Comparison of ENCODE assay signal across 13 cellular contexts in genomic region chr10:59393349-59393748, GRCh38. TPM values are rescaled to one million over a fixed set of nuclear protein-coding genes. Genes with fewer than 3 reads are reported as not detected.
"Had no signal": no experiment of that assay in that cellular context is flagged by ENCODE, and none has a peak within 500 bp of the region (broad histone marks: within the 10 kb centered on the region; RNA-seq: fewer than 3 reads in every experiment).

No MANE protein-coding gene starts in this region.

- H3K4me1 ChIP-seq: stomach had no signal

- H3K4me3 ChIP-seq: esophagus muscularis mucosa, gastroesophageal sphincter, stomach, thoracic aorta had no signal

- H3K27ac Mint-ChIP-seq: activated CD8-positive, alpha-beta T cell treated with anti-CD3 and anti-CD28 coated beads for 36 hours; activated T-cell treated with anti-CD3 and anti-CD28 coated beads, Interleukin-2, amount 50 U/mL, for 72 hours; nephron progenitor cell; T-helper 2 cell treated with Interferon-gamma antibody and Interleukin-4, amounts not matched to agents 5 μg/mL and 100 μg/mL, for 36 hours had no signal

- H3K4me3 Mint-ChIP-seq: activated CD8-positive, alpha-beta T cell treated with anti-CD3 and anti-CD28 coated beads for 36 hours; activated T-cell treated with anti-CD3 and anti-CD28 coated beads, Interleukin-2, amount 50 U/mL, for 72 hours; nephron progenitor cell; T-helper 2 cell treated with Interferon-gamma antibody and Interleukin-4, amounts not matched to agents 5 μg/mL and 100 μg/mL, for 36 hours had no signal

- H3K9me3 ChIP-seq: esophagus muscularis mucosa, gastroesophageal sphincter, stomach, thoracic aorta had no signal

- H3K4me1 Mint-ChIP-seq: nephron progenitor cell had no signal

- DNase-seq: activated CD4-positive, alpha-beta T cell treated with anti-CD3 and anti-CD28 coated beads for 1 hour; activated CD8-positive, alpha-beta memory T cell treated with anti-CD3 and anti-CD28 coated beads, Interleukin-2, amount 50 U/mL, for 4 hours; activated CD8-positive, alpha-beta T cell treated with anti-CD3 and anti-CD28 coated beads for 36 hours; activated T-cell treated with anti-CD3 and anti-CD28 coated beads, Interleukin-2, amount 50 U/mL, for 72 hours; aorta; mesendoderm; nephron progenitor cell; stimulated activated CD4-positive, alpha-beta T cell treated with anti-CD3 and anti-CD28 coated beads, Interleukin-4, amount 100 ng/mL, for 4 hours; stomach had no signal

- H3K27me3 ChIP-seq: esophagus muscularis mucosa, gastroesophageal sphincter, stomach had no signal

- H3K27me3 Mint-ChIP-seq: activated CD8-positive, alpha-beta T cell treated with anti-CD3 and anti-CD28 coated beads for 36 hours had no signal

- H3K36me3 ChIP-seq: esophagus muscularis mucosa, gastroesophageal sphincter, stomach, thoracic aorta had no signal

- ATAC-seq: activated CD8-positive, alpha-beta T cell treated with anti-CD3 and anti-CD28 coated beads for 36 hours; activated T-cell treated with anti-CD3 and anti-CD28 coated beads, Interleukin-2, amount 50 U/mL, for 72 hours; gastroesophageal sphincter had no signal

- H3K9me3 Mint-ChIP-seq: nephron progenitor cell; T-helper 2 cell treated with Interferon-gamma antibody and Interleukin-4, amounts not matched to agents 5 μg/mL and 100 μg/mL, for 36 hours had no signal

- H3K27ac ChIP-seq: esophagus muscularis mucosa, gastroesophageal sphincter, stomach, thoracic aorta had no signal

RNA-seq across cellular contexts. Expression of gene FAM13C, which starts 31.0 kb away (rescaled TPM):
- total RNA-seq: activated CD8-positive, alpha-beta T cell treated with anti-CD3 and anti-CD28 coated beads for 36 hours; activated T-cell treated with anti-CD3 and anti-CD28 coated beads, Interleukin-2, amount 50 U/mL, for 72 hours had no signal
